21 cellular contexts compared by ENCODE assay signal in the genomic region with DNA sequence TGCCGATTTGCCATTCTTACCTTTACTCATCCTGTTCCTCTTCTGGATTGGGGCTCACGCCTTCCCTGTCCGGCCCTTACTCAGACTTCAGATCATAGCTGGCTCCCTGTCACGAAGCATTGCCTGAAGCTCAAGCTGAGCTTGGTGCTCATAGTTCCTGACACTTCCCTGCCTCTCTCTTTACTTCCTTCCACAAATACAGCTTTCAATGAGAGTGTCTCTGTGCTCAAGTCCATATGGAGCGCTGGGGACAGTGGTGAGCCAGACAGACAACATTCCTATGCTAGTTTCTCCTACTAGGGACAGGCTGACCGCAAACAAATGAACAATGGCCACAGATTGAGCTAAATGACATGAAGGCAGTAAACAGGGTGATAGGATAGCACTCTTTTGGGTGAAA. TPM values are rescaled to one million over a fixed set of nuclear protein-coding genes. Genes with fewer than 3 reads are reported as not detected.
A peak's percentile ranks its signal among the peaks of the same experiment; 100 is the strongest.
DNase-seq lines count a peak whose midpoint lies in the region; FAIRE-seq and TF ChIP-seq lines count a peak whose summit lies in the region.
"Had no signal": no experiment of that assay in that cellular context is flagged by ENCODE, and none has a peak within 500 bp of the region (broad histone marks: within the 10 kb centered on the region; RNA-seq: fewer than 3 reads in every experiment).

No MANE protein-coding gene starts in this region.

- H3K4me2 ChIP-seq in mesendoderm (ENCODE audit: low read length), result no peak overlapping the region
- H3K4me2 ChIP-seq in SK-N-SH, result no peak overlapping the region

- H4K5ac ChIP-seq in mesendoderm (ENCODE audit: low read length), result no peak overlapping the region

- H3K4me1 ChIP-seq in mesendoderm (ENCODE audit: control insufficient read depth, low read depth, low read length) (peaks cover 7% of the 10 kb centered on the region), SK-N-SH (ENCODE audit: control insufficient read depth in 1 of 2, insufficient read depth in 2 of 2, low read depth in 1 of 2, low read length in 1 of 2) (no peaks in the 10 kb centered on the region; a peak in 1 of 4 replicates)

- no peak overlapping the region for H3K23ac ChIP-seq in mesendoderm (ENCODE audit: low read length)

- no peak overlapping the region for H2BK15ac ChIP-seq in mesendoderm (replicated peaks; ENCODE audit: low read depth)

- no peak overlapping the region for H3K18ac ChIP-seq in mesendoderm (ENCODE audit: low read length)

- no peak overlapping the region for H3K4me3 ChIP-seq in bronchial epithelial cell (ENCODE audit: low read depth, low read length)
- no peak overlapping the region for H3K4me3 ChIP-seq in mesendoderm (ENCODE audit: low read length)
- no peak overlapping the region for H3K4me3 ChIP-seq in SK-N-SH (ENCODE audit: low read depth in 2 of 2, low read length in 1 of 2)
- H3K4me3 ChIP-seq: heart left ventricle had no signal

- peak; percentile 41 for DNase-seq in activated CD8-positive, alpha-beta memory T cell treated with anti-CD3 and anti-CD28 coated beads for 24 hours
- no peak for DNase-seq in activated CD8-positive, alpha-beta memory T cell treated with anti-CD3 and anti-CD28 coated beads, Interleukin-2, amount 50 U/mL, for 4 hours
- DNase-seq in bronchial epithelial cell (ENCODE audit: low read depth) (no peak), mesendoderm (peak; percentile 56), SK-N-SH (no peak), NCI-H2171 treated with DMSO at 0.1 percent for 48 hours (lab: John Stamatoyannopoulos, UW) (no peak), cerebellar nuclear complex (lab: John Stamatoyannopoulos, UW) (no peak)
- DNase-seq: activated naive CD4-positive, alpha-beta T cell; activated T-cell treated with anti-CD3 and anti-CD28 coated beads, Interleukin-2, amount 50 U/mL, for 4 hours; effector CD4-positive, alpha-beta T cell; foreskin keratinocyte; heart left ventricle; IMR-90; NCI-H1092 treated with DMSO at 0.1 percent for 48 hours; NCI-H1930; NCI-H524 treated with DMSO at 0.1 percent for 48 hours; stimulated activated naive CD4-positive, alpha-beta T cell treated with Interleukin-2 at 50 U/mL for 16 hours; T-helper 1 cell had no signal

- H3K4ac ChIP-seq in mesendoderm (ENCODE audit: low read depth, low read length), result no peak overlapping the region

- TF ChIP-seq EP300 in SK-N-SH (IDR thresholded peaks at IDR 0.05; ENCODE audit: borderline replicate concordance in 1 of 2, low read depth in 1 of 2, low read length in 1 of 2), result no peak

- peak; percentile 32 for FAIRE-seq in bronchial epithelial cell (lab: Jason Lieb, UNC)
- FAIRE-seq: GM12892 had no signal

- no peaks in the 10 kb centered on the region for H4K20me1 ChIP-seq in SK-N-SH (ENCODE audit: insufficient read depth)

- H3K9me3 ChIP-seq in SK-N-SH, result no peaks in the 10 kb centered on the region
- H3K9me3 ChIP-seq: heart left ventricle had no signal

- CTCF ChIA-PET in SK-N-SH (lab: Yijun Ruan, JAX), result interaction anchor here (1.2 to 2.5 kb wide), 3 partner anchors 10 to 40 kb away, joined by 3 to 9 read pairs (median 3); no protein-coding TSS in a partner anchor

- H2BK120ac ChIP-seq in mesendoderm (ENCODE audit: low read depth, low read length), result no peak overlapping the region

- no peak for TF ChIP-seq RAD21 in SK-N-SH (IDR thresholded peaks at IDR 0.05; ENCODE audit: low read length)

- no peak overlapping the region for H3K27ac ChIP-seq in mesendoderm (ENCODE audit: low read depth, low read length)
- H3K27ac ChIP-seq in temporal lobe (ENCODE audit: low read depth, low read length), result peak overlapping the region; percentile 4
- H3K27ac ChIP-seq in SK-N-SH (ENCODE audit: low read depth in 2 of 2, low read length in 1 of 2), result no peak overlapping the region
- H3K27ac ChIP-seq: 22Rv1, foreskin keratinocyte, heart left ventricle had no signal

- H3K9me2 ChIP-seq in SK-N-SH, result no peaks in the 10 kb centered on the region

- H3K9ac ChIP-seq in mesendoderm (ENCODE audit: low read length) (no peak overlapping the region), SK-N-SH (no peak overlapping the region)

- no peaks in the 10 kb centered on the region for H3K27me3 ChIP-seq in bronchial epithelial cell (ENCODE audit: control insufficient read depth, insufficient read depth, low read length)
- no peaks in the 10 kb centered on the region for H3K27me3 ChIP-seq in mesendoderm (ENCODE audit: insufficient read depth, low read length, poor library complexity)
- H3K27me3 ChIP-seq in SK-N-SH (ENCODE audit: insufficient read depth), result no peaks in the 10 kb centered on the region
- H3K27me3 ChIP-seq: foreskin keratinocyte, heart left ventricle had no signal

- no peak overlapping the region for H4K8ac ChIP-seq in mesendoderm (ENCODE audit: low read depth, low read length)

- no peaks in the 10 kb centered on the region for H3K36me3 ChIP-seq in bronchial epithelial cell (ENCODE audit: control insufficient read depth, insufficient read depth, low read length)
- no peaks in the 10 kb centered on the region for H3K36me3 ChIP-seq in mesendoderm (ENCODE audit: control insufficient read depth, insufficient read depth, low read length)
- no peaks in the 10 kb centered on the region for H3K36me3 ChIP-seq in SK-N-SH (replicated peaks in 1 of 2; ENCODE audit: control insufficient read depth in 1 of 2, insufficient read depth in 2 of 2, low read length in 1 of 2)
- H3K36me3 ChIP-seq: heart left ventricle had no signal

- H3K79me2 ChIP-seq in mesendoderm (ENCODE audit: control insufficient read depth, insufficient read depth, low read length), result no peaks in the 10 kb centered on the region
- H3K79me2 ChIP-seq in SK-N-SH (ENCODE audit: insufficient read depth), result no peaks in the 10 kb centered on the region

- TF ChIP-seq CTCF in bronchial epithelial cell (IDR thresholded peaks at IDR 0.05; ENCODE audit: insufficient read depth, low read length, severe bottlenecking) (no peak), SK-N-SH (IDR thresholded peaks at IDR 0.05) (no peak)

- H2AFZ ChIP-seq in SK-N-SH (ENCODE audit: low read depth), result no peak overlapping the region

- H2BK5ac ChIP-seq in mesendoderm (ENCODE audit: low read length), result no peak overlapping the region

- no CpG with 5 or more reads among the region's 6 CpGs for WGBS in mesendoderm (ENCODE audit: extremely low coverage, insufficient coverage, low lambda C conversion rate)
- 85% methylated on average over 6 of the region's 6 CpGs for WGBS in SK-N-SH (ENCODE audit: low lambda C conversion rate)

- no peaks in the 10 kb centered on the region for H3F3A ChIP-seq in SK-N-SH (replicated peaks; ENCODE audit: insufficient read depth)

- POLR2A ChIA-PET in SK-N-SH (lab: Yijun Ruan, JAX), result no interaction called here

- no peak overlapping the region for H3K56ac ChIP-seq in mesendoderm (ENCODE audit: low read length)

- H3K79me1 ChIP-seq in mesendoderm (ENCODE audit: low read length), result no peaks in the 10 kb centered on the region

- no peak overlapping the region for H2AK5ac ChIP-seq in mesendoderm (ENCODE audit: low read length)

TF ChIP-seq in SK-N-SH, 30 proteins besides CTCF, POLR2A, EP300 and RAD21 (continues in another document):
- TF ChIP-seq MEF2A (IDR thresholded peaks at IDR 0.05; ENCODE audit: borderline replicate concordance, low read depth), result no peak
- no peak for TF ChIP-seq FOXM1 (IDR thresholded peaks at IDR 0.05; ENCODE audit: low read depth)
- TF ChIP-seq, protein P1, sequence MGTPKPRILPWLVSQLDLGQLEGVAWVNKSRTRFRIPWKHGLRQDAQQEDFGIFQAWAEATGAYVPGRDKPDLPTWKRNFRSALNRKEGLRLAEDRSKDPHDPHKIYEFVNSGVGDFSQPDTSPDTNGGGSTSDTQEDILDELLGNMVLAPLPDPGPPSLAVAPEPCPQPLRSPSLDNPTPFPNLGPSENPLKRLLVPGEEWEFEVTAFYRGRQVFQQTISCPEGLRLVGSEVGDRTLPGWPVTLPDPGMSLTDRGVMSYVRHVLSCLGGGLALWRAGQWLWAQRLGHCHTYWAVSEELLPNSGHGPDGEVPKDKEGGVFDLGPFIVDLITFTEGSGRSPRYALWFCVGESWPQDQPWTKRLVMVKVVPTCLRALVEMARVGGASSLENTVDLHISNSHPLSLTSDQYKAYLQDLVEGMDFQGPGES (IDR thresholded peaks at IDR 0.05; ENCODE audit: low read depth, low read length), result no peak
- TF ChIP-seq, protein P2, sequence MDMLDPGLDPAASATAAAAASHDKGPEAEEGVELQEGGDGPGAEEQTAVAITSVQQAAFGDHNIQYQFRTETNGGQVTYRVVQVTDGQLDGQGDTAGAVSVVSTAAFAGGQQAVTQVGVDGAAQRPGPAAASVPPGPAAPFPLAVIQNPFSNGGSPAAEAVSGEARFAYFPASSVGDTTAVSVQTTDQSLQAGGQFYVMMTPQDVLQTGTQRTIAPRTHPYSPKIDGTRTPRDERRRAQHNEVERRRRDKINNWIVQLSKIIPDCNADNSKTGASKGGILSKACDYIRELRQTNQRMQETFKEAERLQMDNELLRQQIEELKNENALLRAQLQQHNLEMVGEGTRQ (IDR thresholded peaks at IDR 0.05; ENCODE audit: borderline replicate concordance, low read depth, low read length), result no peak
- no peak for TF ChIP-seq MXI1 (IDR thresholded peaks at IDR 0.05; ENCODE audit: low read depth, low read length)
- TF ChIP-seq, protein P3, sequence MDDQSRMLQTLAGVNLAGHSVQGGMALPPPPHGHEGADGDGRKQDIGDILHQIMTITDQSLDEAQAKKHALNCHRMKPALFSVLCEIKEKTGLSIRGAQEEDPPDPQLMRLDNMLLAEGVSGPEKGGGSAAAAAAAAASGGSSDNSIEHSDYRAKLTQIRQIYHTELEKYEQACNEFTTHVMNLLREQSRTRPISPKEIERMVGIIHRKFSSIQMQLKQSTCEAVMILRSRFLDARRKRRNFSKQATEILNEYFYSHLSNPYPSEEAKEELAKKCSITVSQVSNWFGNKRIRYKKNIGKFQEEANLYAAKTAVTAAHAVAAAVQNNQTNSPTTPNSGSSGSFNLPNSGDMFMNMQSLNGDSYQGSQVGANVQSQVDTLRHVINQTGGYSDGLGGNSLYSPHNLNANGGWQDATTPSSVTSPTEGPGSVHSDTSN (IDR thresholded peaks at IDR 0.05), result no peak

RNA-seq across cellular contexts. Expression of gene HHAT, which starts 38.1 kb away (rescaled TPM):
- total RNA-seq in bronchial epithelial cell, result 2.9 and 4.0 TPM in 2 replicates
- polyA plus RNA-seq in mesendoderm (2013, experiment 1 of 2), result 0.67 TPM
- polyA plus RNA-seq in mesendoderm (2013, experiment 2 of 2), result 0.87 TPM
- total RNA-seq in temporal lobe, result 1.5 TPM
- 8.1 and 10.8 TPM in 2 replicates for polyA plus RNA-seq in SK-N-SH (2012; rRNA removed)
- 7.6 and 9.5 TPM in 2 replicates for polyA plus RNA-seq in SK-N-SH (2012; cell fraction: cytosol; rRNA removed)
- 10.3 and 15.1 TPM in 2 replicates for polyA plus RNA-seq in SK-N-SH (2012; cell fraction: nucleus; rRNA removed)

Comparison
In these comparisons a context has a peak if more than half of its experiments do, and no peak if none do; other contexts are left out.
1. DNase-seq: peak in activated CD8-positive, alpha-beta memory T cell treated with anti-CD3 and anti-CD28 coated beads for 24 hours (single experiment) and mesendoderm (single experiment); none in activated CD8-positive, alpha-beta memory T cell treated with anti-CD3 and anti-CD28 coated beads, Interleukin-2, amount 50 U/mL, for 4 hours (single experiment), bronchial epithelial cell (single experiment), SK-N-SH (single experiment), NCI-H2171 treated with DMSO at 0.1 percent for 48 hours (single experiment) and cerebellar nuclear complex (0 of 2).